ENCODE assay signal across 29 cellular contexts in the genomic region with DNA sequence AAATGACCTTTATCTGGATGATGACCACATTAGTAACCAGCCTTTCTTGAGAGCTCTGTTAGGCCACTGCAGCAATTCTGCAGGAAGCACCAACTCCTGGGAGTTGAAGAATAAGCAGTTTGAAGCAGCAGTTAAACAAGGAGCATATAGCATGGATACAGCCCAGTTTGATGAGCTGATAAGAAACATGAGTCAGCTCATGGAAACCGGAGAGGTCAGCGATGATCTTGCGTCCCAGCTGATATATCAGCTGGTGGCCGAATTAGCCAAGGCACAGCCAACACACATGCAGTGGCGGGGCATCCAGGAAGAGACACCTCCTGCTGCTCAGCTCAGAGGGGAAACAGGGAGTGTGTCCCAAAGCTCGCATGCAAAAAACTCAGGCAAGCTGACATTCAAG.
"Had no signal": no experiment of that assay in that cellular context is flagged by ENCODE, and none has a peak within 500 bp of the region (broad histone marks: within the 10 kb centered on the region; RNA-seq: fewer than 3 reads in every experiment).

No MANE protein-coding gene starts in this region.

- H3K4me3 ChIP-seq: esophagus squamous epithelium, gastroesophageal sphincter, heart right ventricle had no signal

- DNase-seq: activated CD4-positive, alpha-beta memory T cell treated with anti-CD3 and anti-CD28 coated beads, Interleukin-2, amount 10 ng/mL, durations not matched to agents 7 days and 5 days; activated CD4-positive, alpha-beta T cell treated with anti-CD3 and anti-CD28 coated beads for 1 hour; activated CD4-positive, alpha-beta T cell treated with anti-CD3 and anti-CD28 coated beads for 4 hours; activated CD4-positive, alpha-beta T cell treated with anti-CD3 and anti-CD28 coated beads, Interleukin-2, amount 10 ng/mL, durations not matched to agents 7 days and 5 days; activated CD4-positive, alpha-beta T cell treated with anti-CD3 and anti-CD28 coated beads, Interleukin-2, amount 50 U/mL, for 4 hours; activated CD8-positive, alpha-beta memory T cell treated with anti-CD3 and anti-CD28 coated beads, Interleukin-2, amount 50 U/mL, for 48 hours; activated gamma-delta T cell; activated naive CD4-positive, alpha-beta T cell; activated naive CD4-positive, alpha-beta T cell treated with anti-CD3 and anti-CD28 coated beads, Interleukin-2, amount 50 U/mL, for 16 hours; activated T-cell treated with anti-CD3 and anti-CD28 coated beads for 4 hours; activated T-cell treated with anti-CD3 and anti-CD28 coated beads, Interleukin-2, amount 50 U/mL, for 24 hours; activated T-cell treated with anti-CD3 and anti-CD28 coated beads, Interleukin-2, amount 50 U/mL, for 72 hours; amniotic stem cell; anterior cingulate cortex; brain microvascular endothelial cell; cortex of kidney; dermis blood vessel endothelial cell; effector CD4-positive, alpha-beta T cell; esophagus squamous epithelium; foreskin melanocyte; heart right ventricle; T-helper 2 cell had no signal

- H3K27me3 ChIP-seq: brain microvascular endothelial cell, esophagus squamous epithelium, gastroesophageal sphincter, heart right ventricle had no signal

- H3K27ac ChIP-seq: brain microvascular endothelial cell, epithelial cell of prostate, esophagus squamous epithelium, gastroesophageal sphincter, heart right ventricle had no signal

- H3K4me1 ChIP-seq: esophagus squamous epithelium, gastroesophageal sphincter had no signal

- H3K36me3 ChIP-seq: brain microvascular endothelial cell, esophagus squamous epithelium had no signal

- H3K9me3 ChIP-seq: esophagus squamous epithelium, gastroesophageal sphincter, heart right ventricle had no signal

- FAIRE-seq: astrocyte, bronchial epithelial cell, colon, endometrium, endothelial cell of umbilical vein had no signal

- ATAC-seq: activated T-cell treated with anti-CD3 and anti-CD28 coated beads, Interleukin-2, amount 50 U/mL, for 72 hours; gastroesophageal sphincter; heart right ventricle had no signal
